ENCODE assay signal across 1 cellular context in genomic region chr1:223811634-223812101, GRCh38.
TF ChIP-seq lines count a peak whose summit lies in the region.

No MANE protein-coding gene starts in this region.

TF ChIP-seq in HCT116, 20 proteins besides CTCF, POLR2A, EP300 and RAD21 (continued from another document):
- TF ChIP-seq, protein P1, sequence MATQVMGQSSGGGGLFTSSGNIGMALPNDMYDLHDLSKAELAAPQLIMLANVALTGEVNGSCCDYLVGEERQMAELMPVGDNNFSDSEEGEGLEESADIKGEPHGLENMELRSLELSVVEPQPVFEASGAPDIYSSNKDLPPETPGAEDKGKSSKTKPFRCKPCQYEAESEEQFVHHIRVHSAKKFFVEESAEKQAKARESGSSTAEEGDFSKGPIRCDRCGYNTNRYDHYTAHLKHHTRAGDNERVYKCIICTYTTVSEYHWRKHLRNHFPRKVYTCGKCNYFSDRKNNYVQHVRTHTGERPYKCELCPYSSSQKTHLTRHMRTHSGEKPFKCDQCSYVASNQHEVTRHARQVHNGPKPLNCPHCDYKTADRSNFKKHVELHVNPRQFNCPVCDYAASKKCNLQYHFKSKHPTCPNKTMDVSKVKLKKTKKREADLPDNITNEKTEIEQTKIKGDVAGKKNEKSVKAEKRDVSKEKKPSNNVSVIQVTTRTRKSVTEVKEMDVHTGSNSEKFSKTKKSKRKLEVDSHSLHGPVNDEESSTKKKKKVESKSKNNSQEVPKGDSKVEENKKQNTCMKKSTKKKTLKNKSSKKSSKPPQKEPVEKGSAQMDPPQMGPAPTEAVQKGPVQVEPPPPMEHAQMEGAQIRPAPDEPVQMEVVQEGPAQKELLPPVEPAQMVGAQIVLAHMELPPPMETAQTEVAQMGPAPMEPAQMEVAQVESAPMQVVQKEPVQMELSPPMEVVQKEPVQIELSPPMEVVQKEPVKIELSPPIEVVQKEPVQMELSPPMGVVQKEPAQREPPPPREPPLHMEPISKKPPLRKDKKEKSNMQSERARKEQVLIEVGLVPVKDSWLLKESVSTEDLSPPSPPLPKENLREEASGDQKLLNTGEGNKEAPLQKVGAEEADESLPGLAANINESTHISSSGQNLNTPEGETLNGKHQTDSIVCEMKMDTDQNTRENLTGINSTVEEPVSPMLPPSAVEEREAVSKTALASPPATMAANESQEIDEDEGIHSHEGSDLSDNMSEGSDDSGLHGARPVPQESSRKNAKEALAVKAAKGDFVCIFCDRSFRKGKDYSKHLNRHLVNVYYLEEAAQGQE (IDR thresholded peaks at IDR 0.05; ENCODE audit: low read depth) = no peak
- TF ChIP-seq POLR2AphosphoS5 (IDR thresholded peaks at IDR 0.05; ENCODE audit: low read depth, low read length) (no peak), EZH2 (IDR thresholded peaks at IDR 0.05) (no peak), ZBTB33 (IDR thresholded peaks at IDR 0.05; ENCODE audit: extremely low read depth, insufficient replicate concordance, low read length) (no peak)
